In the genomic region with DNA sequence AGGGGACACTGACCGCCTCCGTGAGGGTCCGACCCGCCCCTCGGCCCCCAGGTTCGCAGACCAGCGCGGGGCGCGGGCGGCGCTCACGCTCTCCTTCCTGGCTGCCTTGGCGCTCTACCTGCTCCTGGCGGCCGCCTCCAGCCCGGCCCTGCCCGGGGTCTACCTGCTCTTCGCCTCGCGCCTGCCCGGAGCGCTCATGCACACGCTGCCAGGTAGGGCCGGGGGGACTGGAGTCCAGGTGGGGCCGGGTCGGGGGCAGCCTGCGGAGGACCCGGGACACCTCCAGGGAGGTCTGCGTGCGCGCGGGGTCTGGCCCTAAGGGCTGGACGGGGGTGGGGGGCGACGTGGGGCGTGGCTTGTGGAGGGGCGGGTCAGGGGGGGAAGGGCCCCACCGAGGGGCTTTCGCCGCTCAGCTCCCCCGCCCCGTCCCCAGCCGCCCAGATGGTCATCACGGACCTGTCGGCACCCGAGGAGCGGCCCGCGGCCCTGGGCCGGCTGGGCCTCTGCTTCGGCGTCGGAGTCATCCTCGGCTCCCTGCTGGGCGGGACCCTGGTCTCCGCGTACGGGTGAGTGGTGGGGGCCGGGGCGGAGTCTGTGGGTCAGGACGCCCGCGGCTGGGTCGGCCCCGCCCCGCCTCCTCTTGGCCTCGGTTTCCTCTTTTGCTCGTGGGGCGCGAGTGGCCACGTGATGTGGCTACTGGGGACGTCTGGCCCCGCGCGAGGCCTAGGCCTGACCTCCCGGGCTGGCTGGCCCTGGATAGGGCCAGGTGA, we compare ENCODE assay signal across 1 cellular context.
TF ChIP-seq lines count a peak whose summit lies in the region.

No MANE protein-coding gene starts in this region.

TF ChIP-seq in WTC11, 78 proteins besides CTCF, POLR2A, EP300 and RAD21 (continued from another document):
- TF ChIP-seq, protein P1, sequence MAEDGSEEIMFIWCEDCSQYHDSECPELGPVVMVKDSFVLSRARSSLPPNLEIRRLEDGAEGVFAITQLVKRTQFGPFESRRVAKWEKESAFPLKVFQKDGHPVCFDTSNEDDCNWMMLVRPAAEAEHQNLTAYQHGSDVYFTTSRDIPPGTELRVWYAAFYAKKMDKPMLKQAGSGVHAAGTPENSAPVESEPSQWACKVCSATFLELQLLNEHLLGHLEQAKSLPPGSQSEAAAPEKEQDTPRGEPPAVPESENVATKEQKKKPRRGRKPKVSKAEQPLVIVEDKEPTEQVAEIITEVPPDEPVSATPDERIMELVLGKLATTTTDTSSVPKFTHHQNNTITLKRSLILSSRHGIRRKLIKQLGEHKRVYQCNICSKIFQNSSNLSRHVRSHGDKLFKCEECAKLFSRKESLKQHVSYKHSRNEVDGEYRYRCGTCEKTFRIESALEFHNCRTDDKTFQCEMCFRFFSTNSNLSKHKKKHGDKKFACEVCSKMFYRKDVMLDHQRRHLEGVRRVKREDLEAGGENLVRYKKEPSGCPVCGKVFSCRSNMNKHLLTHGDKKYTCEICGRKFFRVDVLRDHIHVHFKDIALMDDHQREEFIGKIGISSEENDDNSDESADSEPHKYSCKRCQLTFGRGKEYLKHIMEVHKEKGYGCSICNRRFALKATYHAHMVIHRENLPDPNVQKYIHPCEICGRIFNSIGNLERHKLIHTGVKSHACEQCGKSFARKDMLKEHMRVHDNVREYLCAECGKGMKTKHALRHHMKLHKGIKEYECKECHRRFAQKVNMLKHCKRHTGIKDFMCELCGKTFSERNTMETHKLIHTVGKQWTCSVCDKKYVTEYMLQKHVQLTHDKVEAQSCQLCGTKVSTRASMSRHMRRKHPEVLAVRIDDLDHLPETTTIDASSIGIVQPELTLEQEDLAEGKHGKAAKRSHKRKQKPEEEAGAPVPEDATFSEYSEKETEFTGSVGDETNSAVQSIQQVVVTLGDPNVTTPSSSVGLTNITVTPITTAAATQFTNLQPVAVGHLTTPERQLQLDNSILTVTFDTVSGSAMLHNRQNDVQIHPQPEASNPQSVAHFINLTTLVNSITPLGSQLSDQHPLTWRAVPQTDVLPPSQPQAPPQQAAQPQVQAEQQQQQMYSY (CRISPR knock-in tag; IDR thresholded peaks at IDR 0.05) = no peak
- TF ChIP-seq, protein P2, sequence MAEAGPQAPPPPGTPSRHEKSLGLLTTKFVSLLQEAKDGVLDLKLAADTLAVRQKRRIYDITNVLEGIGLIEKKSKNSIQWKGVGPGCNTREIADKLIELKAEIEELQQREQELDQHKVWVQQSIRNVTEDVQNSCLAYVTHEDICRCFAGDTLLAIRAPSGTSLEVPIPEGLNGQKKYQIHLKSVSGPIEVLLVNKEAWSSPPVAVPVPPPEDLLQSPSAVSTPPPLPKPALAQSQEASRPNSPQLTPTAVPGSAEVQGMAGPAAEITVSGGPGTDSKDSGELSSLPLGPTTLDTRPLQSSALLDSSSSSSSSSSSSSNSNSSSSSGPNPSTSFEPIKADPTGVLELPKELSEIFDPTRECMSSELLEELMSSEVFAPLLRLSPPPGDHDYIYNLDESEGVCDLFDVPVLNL (CRISPR knock-in tag; IDR thresholded peaks at IDR 0.05; ENCODE audit: borderline replicate concordance, low read depth) = no peak
- TF ChIP-seq GTF2I (CRISPR knock-in tag; conservative IDR thresholded peaks at IDR 0.05) = no peak
- TF ChIP-seq, protein P3, sequence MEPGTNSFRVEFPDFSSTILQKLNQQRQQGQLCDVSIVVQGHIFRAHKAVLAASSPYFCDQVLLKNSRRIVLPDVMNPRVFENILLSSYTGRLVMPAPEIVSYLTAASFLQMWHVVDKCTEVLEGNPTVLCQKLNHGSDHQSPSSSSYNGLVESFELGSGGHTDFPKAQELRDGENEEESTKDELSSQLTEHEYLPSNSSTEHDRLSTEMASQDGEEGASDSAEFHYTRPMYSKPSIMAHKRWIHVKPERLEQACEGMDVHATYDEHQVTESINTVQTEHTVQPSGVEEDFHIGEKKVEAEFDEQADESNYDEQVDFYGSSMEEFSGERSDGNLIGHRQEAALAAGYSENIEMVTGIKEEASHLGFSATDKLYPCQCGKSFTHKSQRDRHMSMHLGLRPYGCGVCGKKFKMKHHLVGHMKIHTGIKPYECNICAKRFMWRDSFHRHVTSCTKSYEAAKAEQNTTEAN (CRISPR knock-in tag; IDR thresholded peaks at IDR 0.05) = no peak
- TF ChIP-seq NR3C1 (CRISPR knock-in tag; conservative IDR thresholded peaks at IDR 0.05; ENCODE audit: low read depth) = no peak
- TF ChIP-seq FOXK1 (CRISPR knock-in tag; IDR thresholded peaks at IDR 0.05) = no peak
- no peak for TF ChIP-seq ATF1 (CRISPR knock-in tag; IDR thresholded peaks at IDR 0.05)
- no peak for TF ChIP-seq ESRRA (CRISPR knock-in tag; IDR thresholded peaks at IDR 0.05; ENCODE audit: borderline replicate concordance)
- TF ChIP-seq SMAD4 (CRISPR knock-in tag; IDR thresholded peaks at IDR 0.05) = no peak
- TF ChIP-seq, protein P4, sequence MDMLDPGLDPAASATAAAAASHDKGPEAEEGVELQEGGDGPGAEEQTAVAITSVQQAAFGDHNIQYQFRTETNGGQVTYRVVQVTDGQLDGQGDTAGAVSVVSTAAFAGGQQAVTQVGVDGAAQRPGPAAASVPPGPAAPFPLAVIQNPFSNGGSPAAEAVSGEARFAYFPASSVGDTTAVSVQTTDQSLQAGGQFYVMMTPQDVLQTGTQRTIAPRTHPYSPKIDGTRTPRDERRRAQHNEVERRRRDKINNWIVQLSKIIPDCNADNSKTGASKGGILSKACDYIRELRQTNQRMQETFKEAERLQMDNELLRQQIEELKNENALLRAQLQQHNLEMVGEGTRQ (CRISPR knock-in tag; IDR thresholded peaks at IDR 0.05) = no peak; the same call in 1 of the 2 replicates
